ENCODE assay signal across 26 cellular contexts in the genomic region with DNA sequence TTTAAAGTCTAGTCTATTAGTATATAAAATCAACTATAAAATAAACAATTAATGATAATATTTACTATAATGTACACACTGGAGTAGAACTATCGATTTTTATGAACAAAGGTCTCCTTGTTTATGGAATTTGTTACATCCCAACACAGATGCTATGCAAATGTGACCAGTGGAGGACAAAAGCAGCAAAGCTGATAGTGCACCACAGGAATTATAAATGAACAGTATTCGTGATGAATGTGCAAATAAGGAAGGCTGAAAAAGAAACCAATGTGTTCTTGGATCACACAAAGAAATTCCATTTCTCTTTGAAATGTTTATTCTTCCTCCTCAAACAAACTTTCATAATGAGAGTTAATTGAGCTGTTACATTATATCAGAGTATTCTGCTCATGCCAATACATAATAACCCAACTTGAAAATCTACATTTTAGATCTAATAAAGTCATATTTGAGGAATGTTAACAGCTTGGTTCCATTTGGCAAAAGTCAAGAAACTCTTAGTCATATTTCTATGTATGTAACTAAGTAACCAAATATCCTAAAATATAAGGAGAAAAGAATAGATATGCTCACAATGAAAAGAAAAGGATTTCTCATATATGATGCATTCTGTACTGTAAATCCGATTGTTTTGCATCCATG.
DNase-seq lines count a peak whose midpoint lies in the region; ATAC-seq, FAIRE-seq and TF ChIP-seq lines count a peak whose summit lies in the region.
"Had no signal": no experiment of that assay in that cellular context is flagged by ENCODE, and none has a peak within 500 bp of the region (broad histone marks: within the 10 kb centered on the region; RNA-seq: fewer than 3 reads in every experiment).

No MANE protein-coding gene starts in this region.

- H3K27me3 Mint-ChIP-seq in CD14-positive monocyte (ENCODE audit: low read depth in 3 of 3): peaks cover 0 to 1% (median under 1%) of the 10 kb centered on the region in 3 donors
- H3K27me3 Mint-ChIP-seq: activated naive CD8-positive, alpha-beta T cell treated with anti-CD3 and anti-CD28 coated beads, Interleukin-2, amount 10 ng/mL, durations not matched to agents 7 days and 5 days; CD8-positive, alpha-beta memory T cell had no signal

- no peak overlapping the region for H3K9ac ChIP-seq in fibroblast of lung (ENCODE audit: insufficient read depth, low read length)

- no peaks in the 10 kb centered on the region for H3K4me1 ChIP-seq in fibroblast of lung (ENCODE audit: control insufficient read depth, extremely low read depth, insufficient read depth, low read length)
- no peaks in the 10 kb centered on the region for H3K4me1 ChIP-seq in small intestine (ENCODE audit: control insufficient read depth in 2 of 2, insufficient read depth in 1 of 2, low read depth in 1 of 2, low read length in 1 of 2)
- H3K4me1 ChIP-seq: upper lobe of right lung had no signal

- 0 out of 2 replicates have a peak overlapping the region, but pooled peaks have one; percentile 8 for H3K27ac ChIP-seq in VCaP
- peak overlapping the region; percentile 37 for H3K27ac ChIP-seq in fibroblast of lung (ENCODE audit: insufficient read depth, low read length)
- H3K27ac ChIP-seq in small intestine (ENCODE audit: low read depth in 1 of 2, low read length in 1 of 2): no peak overlapping the region
- H3K27ac ChIP-seq: brain microvascular endothelial cell, esophagus muscularis mucosa, PC-9, upper lobe of right lung had no signal

- no peaks in the 10 kb centered on the region for H3K27me3 ChIP-seq in fibroblast of lung (ENCODE audit: control insufficient read depth, insufficient read depth, low read length)
- no peaks in the 10 kb centered on the region for H3K27me3 ChIP-seq in small intestine (ENCODE audit: control insufficient read depth in 2 of 2, insufficient read depth in 2 of 2, low read length in 2 of 2)
- H3K27me3 ChIP-seq: brain microvascular endothelial cell, esophagus muscularis mucosa, MG63, upper lobe of right lung had no signal

- H3K4me3 ChIP-seq in fibroblast of lung (replicated peaks in 1 of 4; ENCODE audit: control extremely low read depth in 1 of 4, insufficient read depth in 1 of 4, low read depth in 3 of 4, low read length in 4 of 4): no peak overlapping the region
- no peak overlapping the region for H3K4me3 ChIP-seq in small intestine (ENCODE audit: low read depth in 1 of 2, low read length in 2 of 2)
- H3K4me3 ChIP-seq: esophagus muscularis mucosa, K562, lung, MG63, PC-9, upper lobe of right lung had no signal

- H3K36me3 ChIP-seq in fibroblast of lung (ENCODE audit: control insufficient read depth, insufficient read depth, low read length) (no peaks in the 10 kb centered on the region), small intestine (ENCODE audit: control insufficient read depth in 2 of 2, insufficient read depth in 2 of 2, low read length in 2 of 2) (no peaks in the 10 kb centered on the region)
- H3K36me3 ChIP-seq: brain microvascular endothelial cell, esophagus muscularis mucosa, upper lobe of right lung had no signal

- intact Hi-C loops in CD14-positive monocyte (cut with micrococcal nuclease): no loop called here
- intact Hi-C loops in sciatic nerve (cut with DNase I): no loop called here

- no peak for FAIRE-seq in small intestine (lab: Jason Lieb, UNC)
- FAIRE-seq: colon, K562 had no signal

- ATAC-seq in HG02938 (IDR thresholded peaks at IDR 0.05; ENCODE audit: unreplicated experiment) (no peak), sciatic nerve (no peak), GM21825 (IDR thresholded peaks at IDR 0.05; ENCODE audit: unreplicated experiment) (no peak)
- ATAC-seq: activated CD8-positive, alpha-beta T cell treated with anti-CD3 and anti-CD28 coated beads, Interleukin-2, amount 10 ng/mL, durations not matched to agents 7 days and 5 days; K562; upper lobe of right lung had no signal

- 31 to 42% (median 34%) methylated on average over 3 of the region's 3 CpGs for WGBS in small intestine, 3 donors

- H3K9me3 ChIP-seq in fibroblast of lung (ENCODE audit: control insufficient read depth, insufficient read depth, low read depth, low read length) (no peaks in the 10 kb centered on the region), small intestine (ENCODE audit: control insufficient read depth, low read depth) (no peaks in the 10 kb centered on the region)
- H3K9me3 ChIP-seq: esophagus muscularis mucosa, MG63, upper lobe of right lung had no signal

- H3K79me2 ChIP-seq in fibroblast of lung (ENCODE audit: control insufficient read depth, insufficient read depth, low read length): no peaks in the 10 kb centered on the region

- no peak overlapping the region for H2AFZ ChIP-seq in fibroblast of lung (ENCODE audit: low read length)
- H2AFZ ChIP-seq: PC-9 had no signal

- DNase-seq in HCEC 1CT (peak; percentile 66), fibroblast of lung (ENCODE audit: low read depth in 2 of 2) (peak; percentile 45 to 70), small intestine (peak; percentile 1), CD14-positive monocyte (ENCODE audit: low spot score) (no peak), sciatic nerve (ENCODE audit: low spot score) (no peak)
- DNase-seq: activated CD4-positive, CD25-positive, alpha-beta regulatory T cell treated with anti-CD3 and anti-CD28 coated beads, Interleukin-2, amount 50 U/mL, for 72 hours; activated CD8-positive, alpha-beta T cell treated with anti-CD3 and anti-CD28 coated beads, Interleukin-2, amount 10 ng/mL, durations not matched to agents 7 days and 5 days; activated effector memory CD4-positive, alpha-beta T cell treated with anti-CD3 and anti-CD28 coated beads, Interleukin-2, amount 50 U/mL, for 16 hours; activated naive CD8-positive, alpha-beta T cell treated with anti-CD3 and anti-CD28 coated beads, Interleukin-2, amount 10 ng/mL, durations not matched to agents 7 days and 5 days; activated T-cell treated with anti-CD3 and anti-CD28 coated beads for 4 hours; brain microvascular endothelial cell; CD8-positive, alpha-beta memory T cell; MG63; NCI-H1417; NCI-H2107; NCI-H446 treated with DMSO at 0.1 percent for 48 hours; Right ventricle myocardium superior; upper lobe of right lung had no signal

- TF ChIP-seq CTCF in VCaP (conservative IDR thresholded peaks at IDR 0.05) (no peak), fibroblast of lung (conservative IDR thresholded peaks at IDR 0.05 in 1 of 2, IDR thresholded peaks at IDR 0.05 in 1 of 2; ENCODE audit: low read depth in 1 of 2, low read length in 2 of 2) (no peak), CD14-positive monocyte (IDR thresholded peaks at IDR 0.05) (no peak)

- no peak overlapping the region for H3K27ac Mint-ChIP-seq in CD14-positive monocyte
- H3K27ac Mint-ChIP-seq: activated CD8-positive, alpha-beta T cell treated with anti-CD3 and anti-CD28 coated beads, Interleukin-2, amount 10 ng/mL, durations not matched to agents 7 days and 5 days; activated naive CD8-positive, alpha-beta T cell treated with anti-CD3 and anti-CD28 coated beads, Interleukin-2, amount 10 ng/mL, durations not matched to agents 7 days and 5 days; CD8-positive, alpha-beta memory T cell had no signal

- peaks cover 0 to 10% (median 2%) of the 10 kb centered on the region in 7 donors for H3K9me3 Mint-ChIP-seq in CD14-positive monocyte
- H3K9me3 Mint-ChIP-seq: activated naive CD8-positive, alpha-beta T cell treated with anti-CD3 and anti-CD28 coated beads, Interleukin-2, amount 10 ng/mL, durations not matched to agents 7 days and 5 days; CD8-positive, alpha-beta memory T cell had no signal

- H3K4me2 ChIP-seq in fibroblast of lung (ENCODE audit: extremely low read depth, insufficient read depth, low read length): no peak overlapping the region
- H3K4me2 ChIP-seq: PC-9 had no signal

- no peaks in the 10 kb centered on the region for H4K20me1 ChIP-seq in fibroblast of lung (ENCODE audit: control insufficient read depth, extremely low read depth, insufficient read depth, low read length)

- H3K4me3 Mint-ChIP-seq in CD14-positive monocyte: no peak overlapping the region
- H3K4me3 Mint-ChIP-seq: activated CD8-positive, alpha-beta T cell treated with anti-CD3 and anti-CD28 coated beads, Interleukin-2, amount 10 ng/mL, durations not matched to agents 7 days and 5 days; activated naive CD8-positive, alpha-beta T cell treated with anti-CD3 and anti-CD28 coated beads, Interleukin-2, amount 10 ng/mL, durations not matched to agents 7 days and 5 days; CD8-positive, alpha-beta memory T cell had no signal

- no peaks in the 10 kb centered on the region for H3K36me3 Mint-ChIP-seq in CD14-positive monocyte
- H3K36me3 Mint-ChIP-seq: activated naive CD8-positive, alpha-beta T cell treated with anti-CD3 and anti-CD28 coated beads, Interleukin-2, amount 10 ng/mL, durations not matched to agents 7 days and 5 days had no signal

- H3K4me1 Mint-ChIP-seq in CD14-positive monocyte: no peaks in the 10 kb centered on the region
- H3K4me1 Mint-ChIP-seq: activated naive CD8-positive, alpha-beta T cell treated with anti-CD3 and anti-CD28 coated beads, Interleukin-2, amount 10 ng/mL, durations not matched to agents 7 days and 5 days; CD8-positive, alpha-beta memory T cell had no signal

Comparison
In these comparisons a context has a peak if more than half of its experiments do, and no peak if none do; other contexts are left out.
1. DNase-seq: peak in HCEC 1CT (single experiment), fibroblast of lung (2 of 2) and small intestine (single experiment); none in CD14-positive monocyte (single experiment) and sciatic nerve (single experiment).
2. H3K27ac ChIP-seq: peak in VCaP (single experiment) and fibroblast of lung (single experiment); none in small intestine (0 of 2).